20 cellular contexts compared by ENCODE assay signal in the genomic region with DNA sequence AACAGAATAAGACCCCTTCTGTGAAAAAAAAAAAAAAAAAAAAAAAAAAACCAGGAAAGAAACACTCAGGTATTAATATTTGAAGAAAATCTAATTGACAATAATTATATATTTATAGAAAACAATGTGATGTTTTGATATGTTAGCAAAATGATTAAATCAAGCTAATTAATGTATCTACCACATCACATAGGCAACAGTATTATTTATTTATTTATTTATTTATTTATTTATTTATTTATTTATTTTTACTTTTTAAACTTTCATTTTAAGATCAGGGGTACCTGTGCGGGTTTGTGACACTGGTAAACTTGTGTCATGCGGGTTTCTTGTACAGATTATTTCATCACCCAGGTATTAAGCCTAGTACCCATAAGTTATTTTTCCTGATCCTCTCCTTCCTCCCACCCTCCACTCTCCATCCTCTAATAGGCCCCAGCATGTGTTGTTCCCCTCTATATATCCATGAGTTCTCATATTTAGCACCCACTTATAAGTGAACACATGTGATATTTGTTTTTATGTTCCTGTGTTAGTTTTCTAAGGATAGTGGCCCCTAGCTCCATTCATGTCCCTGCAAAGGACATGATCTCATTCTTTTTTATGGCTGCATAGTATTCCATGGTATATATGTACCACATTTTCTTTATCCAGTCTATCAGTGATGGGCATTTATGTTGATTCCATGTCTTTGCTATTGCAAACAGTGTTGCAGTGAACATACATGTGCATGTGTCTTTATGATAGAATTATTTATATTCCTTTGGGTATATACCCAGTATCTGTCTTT. TPM values are rescaled to one million over a fixed set of nuclear protein-coding genes. Genes with fewer than 3 reads are reported as not detected.
"Had no signal": no experiment of that assay in that cellular context is flagged by ENCODE, and none has a peak within 500 bp of the region (broad histone marks: within the 10 kb centered on the region; RNA-seq: fewer than 3 reads in every experiment).

No MANE protein-coding gene starts in this region.

RNA-seq across cellular contexts. Expression of gene OR10AD1, which starts 28.3 kb away (rescaled TPM):
- total RNA-seq: naive thymus-derived CD8-positive, alpha-beta T cell; natural killer cell treated with Interleukin-12 subunit alpha and Interleukin-12 subunit beta and Interleukin-15 and Interleukin-18, amount 100 ng/mL, for 72 hours; neural crest cell; omental fat pad; osteocyte; pancreas; posterior vena cava; prostate gland; pulmonary artery endothelial cell; right atrium auricular region; sciatic nerve; smooth muscle cell; spleen; suprapubic skin; testis; transverse colon; upper lobe of right lung; urinary bladder; uterus had no signal
- polyA plus RNA-seq: naive thymus-derived CD8-positive, alpha-beta T cell; pancreas; smooth muscle cell; spleen; thymus; urinary bladder had no signal

RNA-seq across cellular contexts. Expression of gene CCDC184, which starts 47.9 kb away (rescaled TPM):
- total RNA-seq: naive thymus-derived CD8-positive, alpha-beta T cell had no signal
